Comparison of ENCODE assay signal across 23 cellular contexts in genomic region chr18:21763846-21764646, GRCh38. TPM values are rescaled to one million over a fixed set of nuclear protein-coding genes. Genes with fewer than 3 reads are reported as not detected.
DNase-seq lines count a peak whose midpoint lies in the region; ATAC-seq and TF ChIP-seq lines count a peak whose summit lies in the region.
"Had no signal": no experiment of that assay in that cellular context is flagged by ENCODE, and none has a peak within 500 bp of the region (broad histone marks: within the 10 kb centered on the region; RNA-seq: fewer than 3 reads in every experiment).

No MANE protein-coding gene starts in this region.

- peak overlapping the region; percentile 88 for H3K27ac Mint-ChIP-seq in glutamatergic neuron (ENCODE audit: unreplicated experiment)
- H3K27ac Mint-ChIP-seq: activated B cell treated with CpG ODN at 0.5 μM for 24 hours; effector memory CD8-positive, alpha-beta T cell had no signal

- ATAC-seq in left ventricle myocardium superior (peak; percentile 47), upper lobe of right lung (peak; percentile 29), HG03175 (IDR thresholded peaks at IDR 0.05; ENCODE audit: unreplicated experiment) (no peak)
- ATAC-seq: effector memory CD8-positive, alpha-beta T cell; naive thymus-derived CD4-positive, alpha-beta T cell had no signal

- H3K27ac ChIP-seq in left ventricle myocardium inferior (replicated peaks) (no peak overlapping the region), upper lobe of right lung (no peak overlapping the region)
- H3K27ac ChIP-seq: parathyroid adenoma, sigmoid colon, SK-N-MC, upper lobe of left lung had no signal

- H3K9me3 ChIP-seq in left ventricle myocardium inferior (replicated peaks) (no peaks in the 10 kb centered on the region), upper lobe of right lung (no peaks in the 10 kb centered on the region)
- H3K9me3 ChIP-seq: BE2C, sigmoid colon, upper lobe of left lung had no signal

- no peak for DNase-seq in left ventricle myocardium superior
- no peak for DNase-seq in left ventricle myocardium inferior
- peak; percentile 9 for DNase-seq in RKO (ENCODE audit: low spot score)
- DNase-seq in glutamatergic neuron, result no peak
- DNase-seq in upper lobe of right lung, result no peak
- DNase-seq in GM13976 (ENCODE audit: low spot score), result no peak
- DNase-seq in COLO668 (lab: John Stamatoyannopoulos, UW; ENCODE audit: unreplicated experiment), result no peak
- DNase-seq: activated B cell treated with CpG ODN at 0.5 μM for 24 hours; activated CD4-positive, alpha-beta T cell treated with anti-CD3 and anti-CD28 coated beads, Interleukin-2, amount 50 U/mL, for 4 hours; activated effector memory CD4-positive, alpha-beta T cell treated with Interleukin-2 at 50 U/mL for 16 hours; BE2C; Calu3; effector memory CD8-positive, alpha-beta T cell; kidney glomerular epithelial cell; naive thymus-derived CD4-positive, alpha-beta T cell; NCI-H1417; sigmoid colon; stimulated activated CD8-positive, alpha-beta memory T cell treated with anti-CD3 and anti-CD28 coated beads, Interleukin-4, amount 100 ng/mL, for 48 hours; upper lobe of left lung had no signal

- peaks cover 11% of the 10 kb centered on the region for H3K9me3 Mint-ChIP-seq in glutamatergic neuron (ENCODE audit: unreplicated experiment)
- H3K9me3 Mint-ChIP-seq: activated B cell treated with CpG ODN at 0.5 μM for 24 hours; effector memory CD8-positive, alpha-beta T cell had no signal

- peak overlapping the region; percentile 71 for H3K4me3 Mint-ChIP-seq in glutamatergic neuron (ENCODE audit: unreplicated experiment)
- H3K4me3 Mint-ChIP-seq: activated B cell treated with CpG ODN at 0.5 μM for 24 hours; brain; effector memory CD8-positive, alpha-beta T cell; naive thymus-derived CD4-positive, alpha-beta T cell had no signal

- peaks cover 7% of the 10 kb centered on the region for H3K36me3 Mint-ChIP-seq in glutamatergic neuron (ENCODE audit: unreplicated experiment)

- in situ Hi-C loops in GM13976 (cut with MboI; ENCODE audit: low sequenced_read_pairs, unreplicated experiment), result no loop called here

- H3K4me1 ChIP-seq in left ventricle myocardium inferior, result peaks cover 32% of the 10 kb centered on the region
- peaks cover 10% of the 10 kb centered on the region for H3K4me1 ChIP-seq in upper lobe of right lung
- H3K4me1 ChIP-seq: BE2C, parathyroid adenoma had no signal

- H3K27me3 Mint-ChIP-seq in glutamatergic neuron (ENCODE audit: unreplicated experiment), result peaks cover 12% of the 10 kb centered on the region
- H3K27me3 Mint-ChIP-seq: activated B cell treated with CpG ODN at 0.5 μM for 24 hours; effector memory CD8-positive, alpha-beta T cell; naive thymus-derived CD4-positive, alpha-beta T cell had no signal

- intact Hi-C loops in left ventricle myocardium superior (cut with micrococcal nuclease) (no loop called here), left ventricle myocardium inferior (cut with micrococcal nuclease) (no loop called here), upper lobe of right lung (cut with DNase I) (no loop called here)

- H3K4me3 ChIP-seq in left ventricle myocardium inferior (no peak overlapping the region), upper lobe of right lung (no peak overlapping the region)
- H3K4me3 ChIP-seq: sigmoid colon, SK-N-MC, upper lobe of left lung had no signal

- peaks cover 32% of the 10 kb centered on the region for H3K36me3 ChIP-seq in left ventricle myocardium inferior
- peaks cover 9% of the 10 kb centered on the region for H3K36me3 ChIP-seq in upper lobe of right lung
- H3K36me3 ChIP-seq: BE2C had no signal

- H3K4me1 Mint-ChIP-seq in glutamatergic neuron (ENCODE audit: low read depth, unreplicated experiment), result peaks cover 54% of the 10 kb centered on the region

- no peaks in the 10 kb centered on the region for H3K27me3 ChIP-seq in left ventricle myocardium inferior (ENCODE audit: low read depth)
- H3K27me3 ChIP-seq in upper lobe of right lung, result no peaks in the 10 kb centered on the region
- H3K27me3 ChIP-seq: BE2C, sigmoid colon, upper lobe of left lung had no signal

- no peak for TF ChIP-seq CTCF in left ventricle myocardium inferior (IDR thresholded peaks at IDR 0.05; ENCODE audit: borderline replicate concordance)
- TF ChIP-seq CTCF in glutamatergic neuron (IDR thresholded peaks at IDR 0.05; ENCODE audit: partially characterized antibody, unreplicated experiment), result no peak
- TF ChIP-seq CTCF in upper lobe of right lung (IDR thresholded peaks at IDR 0.05), result no peak
- TF ChIP-seq CTCF in GM13976 (IDR thresholded peaks at IDR 0.05; ENCODE audit: borderline replicate concordance, control extremely low read depth, extremely low read depth, insufficient read depth, missing control alignments), result no peak

RNA-seq across cellular contexts. Expression of gene MIB1, which starts 23.5 kb away (rescaled TPM):
- 18.9 TPM for total RNA-seq in left ventricle myocardium superior
- 19.5 TPM for total RNA-seq in left ventricle myocardium inferior
- total RNA-seq in glutamatergic neuron (ENCODE audit: unreplicated experiment), result 228 TPM
- 31.3 TPM for total RNA-seq in upper lobe of right lung

RNA-seq across cellular contexts. Expression of gene ABHD3, which starts 59.5 kb away (rescaled TPM):
- total RNA-seq in left ventricle myocardium superior (6.0 TPM), left ventricle myocardium inferior (3.7 TPM), glutamatergic neuron (ENCODE audit: unreplicated experiment) (12.7 TPM), upper lobe of right lung (23.8 TPM)
